22 cellular contexts compared by ENCODE assay signal in the genomic region with DNA sequence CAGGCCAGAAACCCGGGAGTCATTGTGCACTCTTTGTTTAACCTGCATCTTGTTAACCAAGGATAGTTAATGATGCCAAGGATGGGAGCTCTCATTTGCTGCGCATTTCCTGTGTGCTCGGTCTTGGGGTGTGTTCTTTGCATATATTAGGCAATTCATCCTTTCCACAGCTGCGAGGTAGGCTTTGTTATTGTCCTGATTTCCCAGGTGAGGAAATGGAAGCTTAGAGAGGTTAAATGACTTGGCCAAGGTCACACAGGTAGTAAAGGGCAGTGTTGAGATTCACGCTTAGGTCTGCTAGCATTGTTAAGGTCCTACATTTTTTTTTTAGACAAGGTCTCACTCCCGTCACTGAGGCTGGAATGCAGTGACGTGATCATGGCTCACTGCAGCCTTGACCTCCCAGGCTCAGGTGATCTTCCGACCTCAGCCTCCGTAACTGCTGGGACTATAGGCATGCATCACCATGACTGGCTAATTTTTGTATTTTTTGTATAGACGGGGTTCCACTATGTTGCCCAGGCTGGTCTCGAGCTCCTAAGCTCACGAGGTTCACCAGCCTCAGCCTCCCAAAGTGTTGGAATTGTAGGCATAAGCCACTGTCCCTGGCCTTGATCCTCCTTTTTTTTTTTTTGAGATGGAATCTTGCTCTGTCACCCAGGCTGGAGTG. TPM values are rescaled to one million over a fixed set of nuclear protein-coding genes. Genes with fewer than 3 reads are reported as not detected.
DNase-seq lines count a peak whose midpoint lies in the region; ATAC-seq, FAIRE-seq and TF ChIP-seq lines count a peak whose summit lies in the region.
"Had no signal": no experiment of that assay in that cellular context is flagged by ENCODE, and none has a peak within 500 bp of the region (broad histone marks: within the 10 kb centered on the region; RNA-seq: fewer than 3 reads in every experiment).

No MANE protein-coding gene starts in this region.

- H3K4me3 Mint-ChIP-seq in H9, result no peak overlapping the region
- no peak overlapping the region for H3K4me3 Mint-ChIP-seq in glutamatergic neuron (ENCODE audit: unreplicated experiment)
- H3K4me3 Mint-ChIP-seq: B cell; CD4-positive, CD25-positive, alpha-beta regulatory T cell; CD8-positive, alpha-beta T cell had no signal

- ATAC-seq in A549 (no peak), heart left ventricle (no peak)
- ATAC-seq: CD8-positive, alpha-beta T cell; GM12878; HCT116 had no signal

- no peak overlapping the region for H3K18ac ChIP-seq in H9 (ENCODE audit: insufficient read length, low read depth, low read length)

- H3K36me3 Mint-ChIP-seq in H9 (ENCODE audit: insufficient read depth in 1 of 3, low read depth in 3 of 3) (no peaks in the 10 kb centered on the region; a peak in 1 of 7 replicates), glutamatergic neuron (ENCODE audit: unreplicated experiment) (no peaks in the 10 kb centered on the region)
- H3K36me3 Mint-ChIP-seq: CD4-positive, CD25-positive, alpha-beta regulatory T cell; CD8-positive, alpha-beta T cell had no signal

- H3K4me1 Mint-ChIP-seq in H9, result peaks cover 24 to 28% of the 10 kb centered on the region in 2 experiments
- peaks cover 8% of the 10 kb centered on the region for H3K4me1 Mint-ChIP-seq in glutamatergic neuron (ENCODE audit: low read depth, unreplicated experiment)

- no peak overlapping the region for H2BK5ac ChIP-seq in H9 (ENCODE audit: insufficient read length, low read length)

- no peaks in the 10 kb centered on the region for H3K79me1 ChIP-seq in H9 (ENCODE audit: insufficient read depth, low read depth, low read length, poor library complexity, severe bottlenecking)

- H4K91ac ChIP-seq in H9 (ENCODE audit: insufficient read length, low read depth, low read length), result no peak overlapping the region

- H3K4me1 ChIP-seq in A549 (no peaks in the 10 kb centered on the region), H9 (ENCODE audit: insufficient read depth, low read length) (peaks cover 5% of the 10 kb centered on the region; the same call in 1 of the 2 replicates), spleen (peaks cover 0 to 10% (median 5%) of the 10 kb centered on the region in 6 donors), heart left ventricle (peaks cover 0 to 4% (median 0%) of the 10 kb centered on the region in 12 donors)
- H3K4me1 ChIP-seq: Caco-2 had no signal

- 63% methylated on average over 12 of the region's 12 CpGs for whole genome bisulfite sequencing in A549 (ENCODE audit: missing lambda C conversion rate)
- WGBS in H9 (ENCODE audit: extremely low coverage, insufficient read length, low lambda C conversion rate), result no CpG with 5 or more reads among the region's 12 CpGs
- 82 to 90% (median 84%) methylated on average over 12 of the region's 12 CpGs for WGBS in spleen, 5 donors
- WGBS in heart left ventricle, 4 donors, result 84 to 86% (median 86%) methylated on average over 12 of the region's 12 CpGs

- no peak overlapping the region for H2BK12ac ChIP-seq in H9 (ENCODE audit: insufficient read length, low read depth, low read length)

- H4K5ac ChIP-seq in H9 (ENCODE audit: insufficient read length, low read depth, low read length), result no peak overlapping the region

- no peak overlapping the region for H3K4ac ChIP-seq in H9 (ENCODE audit: low read depth, low read length)

- H3K79me2 ChIP-seq in H9 (ENCODE audit: insufficient read depth, low read length), result no peaks in the 10 kb centered on the region

- H3K36me3 ChIP-seq in spleen (no peaks in the 10 kb centered on the region), heart left ventricle (no peaks in the 10 kb centered on the region)
- H3K36me3 ChIP-seq: BLaER1 had no signal

- H3K4me3 ChIP-seq in A549, result no peak overlapping the region
- no peak overlapping the region for H3K4me3 ChIP-seq in spleen
- H3K4me3 ChIP-seq in heart left ventricle, result no peak overlapping the region
- H3K4me3 ChIP-seq: BLaER1, GM12878, GM23248 had no signal

- H4K20me1 ChIP-seq in H9 (ENCODE audit: control insufficient read depth, insufficient read depth, insufficient read length), result no peaks in the 10 kb centered on the region
- H4K20me1 ChIP-seq: BLaER1 had no signal

- H3K4me2 ChIP-seq in A549 (no peak overlapping the region), H9 (ENCODE audit: insufficient read depth, insufficient read length, low read length) (no peak overlapping the region)
- H3K4me2 ChIP-seq: BLaER1 had no signal

- H2BK15ac ChIP-seq in H9 (ENCODE audit: low read depth, low read length), result no peak overlapping the region

- no peak for TF ChIP-seq EP300 in A549 (IDR thresholded peaks at IDR 0.05)

- H3K27me3 ChIP-seq in H9 (ENCODE audit: insufficient read depth, low read length) (no peaks in the 10 kb centered on the region), spleen (replicated peaks in 1 of 7) (peaks cover 0 to 13% (median 0%) of the 10 kb centered on the region in 7 donors), heart left ventricle (peaks cover 0 to 10% (median 0%) of the 10 kb centered on the region in 9 donors)

- DNase-seq in A549 (ENCODE audit: low read depth in 1 of 2, low spot score in 1 of 2) (no peak), H9 (no peak), glutamatergic neuron (no peak), spleen (peak; percentile 14), Ammon's horn (ENCODE audit: low spot score) (no peak), heart left ventricle (no peak)
- DNase-seq in activated CD4-positive, CD25-positive, alpha-beta regulatory T cell treated with anti-CD3 and anti-CD28 coated beads, Interleukin-2, amount 50 U/mL, for 72 hours, result no peak
- DNase-seq: 8988T; Caco-2; CD4-positive, CD25-positive, alpha-beta regulatory T cell; CD8-positive, alpha-beta T cell; DMS79; EL; GDM1; GM23248; H7 had no signal

- no peak overlapping the region for H4K8ac ChIP-seq in H9 (replicated peaks; ENCODE audit: insufficient read length, low read depth, low read length)

- H3K27me3 Mint-ChIP-seq in H9 (ENCODE audit: low read depth), result peaks cover 26% of the 10 kb centered on the region
- H3K27me3 Mint-ChIP-seq in glutamatergic neuron (ENCODE audit: unreplicated experiment), result peaks cover 4% of the 10 kb centered on the region

- intact Hi-C loops in spleen (cut with DNase I; ENCODE audit: low total_unique reads) (no loop called here), heart left ventricle (cut with DNase I) (no loop called here)

- TF ChIP-seq CTCF in A549 (IDR thresholded peaks at IDR 0.05) (no peak), H9 (conservative IDR thresholded peaks at IDR 0.05) (no peak), glutamatergic neuron (IDR thresholded peaks at IDR 0.05; ENCODE audit: partially characterized antibody, unreplicated experiment) (no peak), spleen (IDR thresholded peaks at IDR 0.05 in 8 of 11, conservative IDR thresholded peaks at IDR 0.05 in 3 of 11) (no peak), heart left ventricle (IDR thresholded peaks at IDR 0.05) (no peak)

- no peak for TF ChIP-seq POLR2A in A549 (IDR thresholded peaks at IDR 0.05; ENCODE audit: low read length)
- TF ChIP-seq POLR2A in spleen (IDR thresholded peaks at IDR 0.05), result no peak
- no peak for TF ChIP-seq POLR2A in heart left ventricle (IDR thresholded peaks at IDR 0.05)

- H3K9me3 Mint-ChIP-seq in H9, result no peaks in the 10 kb centered on the region
- no peaks in the 10 kb centered on the region for H3K9me3 Mint-ChIP-seq in glutamatergic neuron (ENCODE audit: unreplicated experiment)
- H3K9me3 Mint-ChIP-seq: CD8-positive, alpha-beta T cell had no signal

- H2BK20ac ChIP-seq in H9 (ENCODE audit: low read depth, low read length, poor library complexity, severe bottlenecking), result no peak overlapping the region

- POLR2A ChIA-PET in A549 (lab: Yijun Ruan, JAX), result interaction anchor here (1.0 kb wide), 1 partner anchor 59 kb away, joined by 3 read pairs; no protein-coding TSS in a partner anchor

- no peak for TF ChIP-seq RAD21 in A549 (conservative IDR thresholded peaks at IDR 0.05 in 1 of 2, IDR thresholded peaks at IDR 0.05 in 1 of 2)

- no peak overlapping the region for H3K23ac ChIP-seq in H9 (ENCODE audit: insufficient read length, low read depth, low read length)

- no peak overlapping the region for H2AFZ ChIP-seq in H9 (ENCODE audit: low read length)
- H2AFZ ChIP-seq: GM23248 had no signal

- H3K9me3 ChIP-seq in A549, result no peaks in the 10 kb centered on the region
- H3K9me3 ChIP-seq in H9 (ENCODE audit: control insufficient read depth, low read depth, low read length), result no peaks in the 10 kb centered on the region
- H3K9me3 ChIP-seq in spleen, result no peaks in the 10 kb centered on the region
- H3K9me3 ChIP-seq in heart left ventricle, result no peaks in the 10 kb centered on the region
- H3K9me3 ChIP-seq: BLaER1, Caco-2 had no signal

- no peak overlapping the region for H3K56ac ChIP-seq in H9 (ENCODE audit: insufficient read length, low read depth, low read length)

- H3K27ac ChIP-seq in A549 (no peak overlapping the region), H9 (ENCODE audit: insufficient read length, low read depth, low read length) (no peak overlapping the region), spleen (no peak overlapping the region), heart left ventricle (no peak overlapping the region)
- H3K27ac ChIP-seq: BLaER1, C4-2B, GM23248 had no signal

- peaks cover 4% of the 10 kb centered on the region for H3K23me2 ChIP-seq in H9 (ENCODE audit: insufficient read length, low read depth, low read length, poor library complexity, severe bottlenecking)

- H2BK120ac ChIP-seq in H9 (ENCODE audit: low read depth, low read length, poor library complexity, severe bottlenecking), result no peak overlapping the region

- H2AK5ac ChIP-seq in H9 (ENCODE audit: insufficient read length, low read length), result no peak overlapping the region

- no peak overlapping the region for H3T11ph ChIP-seq in H9 (ENCODE audit: low read length)

- H3K14ac ChIP-seq in H9 (ENCODE audit: insufficient read depth, low read length), result no peak overlapping the region

- CTCF ChIA-PET in A549 (lab: Yijun Ruan, JAX), result interaction anchor here (1.2 to 8.5 kb wide), 3 partner anchors 13 to 43 kb away, joined by 4 to 61 read pairs (median 6); no protein-coding TSS in a partner anchor

- FAIRE-seq in A549 (lab: Jason Lieb, UNC), result no peak
- FAIRE-seq: GM12878, GM19239 had no signal

- peak overlapping the region in 2 of 3 experiments; percentile 8 to 40; a peak in 2 of 7 replicates for H3K27ac Mint-ChIP-seq in H9
- peak overlapping the region; percentile 29 for H3K27ac Mint-ChIP-seq in glutamatergic neuron (ENCODE audit: unreplicated experiment)
- H3K27ac Mint-ChIP-seq: B cell; CD4-positive, CD25-positive, alpha-beta regulatory T cell; CD8-positive, alpha-beta T cell had no signal

- no peak overlapping the region for H3K9ac ChIP-seq in H9 (ENCODE audit: extremely low read depth, insufficient read length, low read length)
- H3K9ac ChIP-seq: BLaER1, GM23248 had no signal

RNA-seq across cellular contexts. Expression of a gene that starts 5.0 kb away (rescaled TPM):
- polyA plus RNA-seq in A549 (2011; rRNA removed) (0.65 and 0.78 TPM in 2 replicates), A549 (2017; fragmentation: RNase III; extraction: RNeasy Plus Mini Kit Qiagen cat#74134 plus additional on column Dnase treatment) (0.54 to 0.85 TPM (median 0.84 TPM) in 3 replicates), spleen (10 to 100 TPM in 1 of 3 donors, 1 to 10 TPM in 2; 4.2 to 10.5 (median 4.8) TPM), heart left ventricle (under 1 TPM; 0.42 to 0.85 TPM)
- 0.85 and 1.4 TPM in 2 replicates for polyA plus RNA-seq in A549 (2012; cell fraction: cytosol; rRNA removed)
- polyA plus RNA-seq in A549 (2012; cell fraction: nucleus; rRNA removed), result 1.3 and 2.1 TPM in 2 replicates
- 0.97 and 1.3 TPM in 2 replicates for polyA minus RNA-seq in A549 (2011; rRNA and poly(A)+ RNA removed)
- total RNA-seq in H9 (2021) (9.4 and 10.1 TPM in 2 replicates), glutamatergic neuron (ENCODE audit: unreplicated experiment) (7.3 TPM), spleen (10 to 100 TPM; 12.1 to 26.4 (median 22.3) TPM), heart left ventricle (1 to 10 TPM in 3 of 9 donors, under 1 TPM in 6; 0.37 to 2.5 (median 0.98) TPM)
